Comparison of ENCODE assay signal across 8 cellular contexts in genomic region chr4:88737304-88738015, GRCh38. TPM values are rescaled to one million over a fixed set of nuclear protein-coding genes. Genes with fewer than 3 reads are reported as not detected.
DNase-seq lines count a peak whose midpoint lies in the region; ATAC-seq and TF ChIP-seq lines count a peak whose summit lies in the region.

No MANE protein-coding gene starts in this region.

- ATAC-seq in DND-41 (ENCODE audit: insufficient read depth, low read depth), result peak; percentile 63
- ATAC-seq in GM21526 (IDR thresholded peaks at IDR 0.05; ENCODE audit: low FRiP score, unreplicated experiment), result peak; percentile 62
- peak; percentile 54 for ATAC-seq in central memory CD8-positive, alpha-beta T cell (replicated peaks; ENCODE audit: extremely low read depth, poor library complexity, severe bottlenecking)
- ATAC-seq in psoas muscle, result peak; percentile 96 to 98 (median 96)

- H3K27me3 ChIP-seq in DND-41 (ENCODE audit: insufficient read depth, low read length, poor library complexity) (no peaks in the 10 kb centered on the region), psoas muscle (ENCODE audit: insufficient read depth in 3 of 3, low read length in 2 of 3) (no peaks in the 10 kb centered on the region)

- peak overlapping the region in 1 of 3 donors; percentile 75 for H3K27ac Mint-ChIP-seq in IgD-negative memory B cell
- peak overlapping the region; percentile 82 for H3K27ac Mint-ChIP-seq in central memory CD8-positive, alpha-beta T cell (ENCODE audit: low read depth)

- H3K36me3 Mint-ChIP-seq in IgD-negative memory B cell, result no peaks in the 10 kb centered on the region
- H3K36me3 Mint-ChIP-seq in central memory CD8-positive, alpha-beta T cell (ENCODE audit: insufficient read depth), result peaks cover 7% of the 10 kb centered on the region

- DNase-seq in DND-41 (peak; percentile 12), psoas muscle (peak; percentile 49 to 83), anterior cingulate cortex (lab: John Stamatoyannopoulos, UW) (no peak), NOMO-1 treated with DMSO at 0.1 percent for 48 hours (lab: John Stamatoyannopoulos, UW; ENCODE audit: unreplicated experiment) (no peak), SIG-M5 (lab: John Stamatoyannopoulos, UW) (no peak)
- DNase-seq in central memory CD8-positive, alpha-beta T cell (ENCODE audit: low spot score in 2 of 2), result no peak

- WGBS in psoas muscle, 3 donors, result 13 to 30% (median 15%) methylated on average over 14 of the region's 14 CpGs

- H3K36me3 ChIP-seq in DND-41 (ENCODE audit: insufficient read depth, low read length) (peaks cover 3% of the 10 kb centered on the region; the same call in 1 of the 2 replicates), psoas muscle (ENCODE audit: insufficient read depth in 1 of 2, low read depth in 1 of 2) (peaks cover 2 to 64% of the 10 kb centered on the region in 2 donors)

- H2AFZ ChIP-seq in DND-41 (ENCODE audit: low read depth, low read length), result no peak overlapping the region

- no peak for TF ChIP-seq CTCF in DND-41 (IDR thresholded peaks at IDR 0.05; ENCODE audit: borderline replicate concordance, extremely low read depth, low read length, poor library complexity, severe bottlenecking)
- no peak for TF ChIP-seq CTCF in psoas muscle (IDR thresholded peaks at IDR 0.05)

- H3K4me3 Mint-ChIP-seq in IgD-negative memory B cell, result peak overlapping the region; percentile 39 to 91 (median 61)
- H3K4me3 Mint-ChIP-seq in central memory CD8-positive, alpha-beta T cell, result peak overlapping the region; percentile 21

- no peaks in the 10 kb centered on the region for H3K79me2 ChIP-seq in DND-41 (ENCODE audit: insufficient read depth, low read length)

- H3K27me3 Mint-ChIP-seq in IgD-negative memory B cell, result no peaks in the 10 kb centered on the region
- H3K27me3 Mint-ChIP-seq in central memory CD8-positive, alpha-beta T cell, result no peaks in the 10 kb centered on the region

- H4K20me1 ChIP-seq in DND-41 (ENCODE audit: insufficient read depth, low read length), result no peaks in the 10 kb centered on the region

- no peak overlapping the region for H3K4me2 ChIP-seq in DND-41 (ENCODE audit: insufficient read depth, low read length)

- H3K4me1 Mint-ChIP-seq in IgD-negative memory B cell, result peaks cover 12 to 28% (median 17%) of the 10 kb centered on the region in 3 donors
- peaks cover 17% of the 10 kb centered on the region for H3K4me1 Mint-ChIP-seq in central memory CD8-positive, alpha-beta T cell

- peaks cover 0 to 4% (median 0%) of the 10 kb centered on the region in 3 donors for H3K9me3 Mint-ChIP-seq in IgD-negative memory B cell
- no peaks in the 10 kb centered on the region for H3K9me3 Mint-ChIP-seq in central memory CD8-positive, alpha-beta T cell

- H3K4me3 ChIP-seq in DND-41 (ENCODE audit: low read depth in 1 of 2, low read length in 2 of 2), result no peak overlapping the region
- H3K4me3 ChIP-seq in psoas muscle, result peak overlapping the region; percentile 64

- H3K27ac ChIP-seq in DND-41 (ENCODE audit: low read length), result no peak overlapping the region
- H3K27ac ChIP-seq in psoas muscle, result peak overlapping the region; percentile 92

- H3K4me1 ChIP-seq in DND-41 (ENCODE audit: insufficient read depth, low read length) (no peaks in the 10 kb centered on the region), psoas muscle (peaks cover 48% of the 10 kb centered on the region)

- no peak overlapping the region for H3K9ac ChIP-seq in DND-41 (ENCODE audit: low read depth, low read length)

- intact Hi-C loops in psoas muscle (cut with DNase I), result no loop called here

- H3K9me3 ChIP-seq in DND-41 (ENCODE audit: insufficient read depth, low read length, severe bottlenecking) (no peaks in the 10 kb centered on the region), psoas muscle (no peaks in the 10 kb centered on the region)

RNA-seq across cellular contexts. Expression of gene NAP1L5, which starts 39.8 kb away (rescaled TPM):
- polyA plus RNA-seq in IgD-negative memory B cell (1.0 TPM), psoas muscle (1 to 10 TPM; 1.2 to 3.3 (median 1.3) TPM)
- 1 to 10 TPM; 2.8 to 4.0 (median 3.8) TPM for total RNA-seq in psoas muscle

Comparison
In these comparisons a context has a peak if more than half of its experiments do, and no peak if none do; other contexts are left out.
1. DNase-seq: peak in DND-41 (single experiment) and psoas muscle (2 of 2); none in central memory CD8-positive, alpha-beta T cell (0 of 2), anterior cingulate cortex (0 of 58), NOMO-1 treated with DMSO at 0.1 percent for 48 hours (single experiment) and SIG-M5 (single experiment).
2. Peak in every context shown above with its lines, with median percentiles within 50 percentile points of each other: ATAC-seq.